Comparison of ENCODE assay signal across 19 cellular contexts in genomic region chr9:35771079-35771441, GRCh38. TPM values are rescaled to one million over a fixed set of nuclear protein-coding genes. Genes with fewer than 3 reads are reported as not detected.
DNase-seq lines count a peak whose midpoint lies in the region; ATAC-seq and TF ChIP-seq lines count a peak whose summit lies in the region.
"Had no signal": no experiment of that assay in that cellular context is flagged by ENCODE, and none has a peak within 500 bp of the region (broad histone marks: within the 10 kb centered on the region; RNA-seq: fewer than 3 reads in every experiment).

No MANE protein-coding gene starts in this region.

- 10% methylated on average over 4 of the region's 4 CpGs for WGBS in liver
- 24 to 39% methylated on average over 4 of the region's 4 CpGs for WGBS in testis, 2 donors

- H3K36me3 ChIP-seq in liver (ENCODE audit: control insufficient read depth in 4 of 4, insufficient read depth in 3 of 4, low read depth in 1 of 4, low read length in 3 of 4) (no peaks in the 10 kb centered on the region), testis (ENCODE audit: low read depth, missing control alignments) (no peaks in the 10 kb centered on the region)

- no peak overlapping the region for H3K4me3 ChIP-seq in liver (ENCODE audit: low read depth in 1 of 3, low read length in 3 of 3)
- H3K4me3 ChIP-seq in testis, result no peak overlapping the region
- H3K4me3 ChIP-seq: GM23248 had no signal

- intact Hi-C loops in testis (cut with DNase I; ENCODE audit: low total_unique reads), result no loop called here

- H3K9me3 ChIP-seq in liver (ENCODE audit: control insufficient read depth in 4 of 4, low read length in 3 of 4) (no peaks in the 10 kb centered on the region), testis (no peaks in the 10 kb centered on the region)

- H3K27ac ChIP-seq in liver (ENCODE audit: low read depth in 1 of 2, low read length in 2 of 2) (peak overlapping the region in 1 of 2 donors; percentile 8), testis (peak overlapping the region in 1 of 2 donors; percentile 37)
- H3K27ac ChIP-seq: GM23248, HL-60 had no signal

- TF ChIP-seq CTCF in liver (IDR thresholded peaks at IDR 0.05; ENCODE audit: low read depth, low read length, missing input control) (no peak), testis (IDR thresholded peaks at IDR 0.05) (no peak)

- H3K4me1 ChIP-seq in liver (ENCODE audit: control insufficient read depth in 4 of 4, insufficient read depth in 4 of 4, low read length in 3 of 4) (peaks cover 2 to 32% (median 23%) of the 10 kb centered on the region in 4 donors), testis (peaks cover 25% of the 10 kb centered on the region)

- H3K27me3 ChIP-seq in liver (ENCODE audit: control insufficient read depth in 4 of 4, insufficient read depth in 4 of 4, low read length in 3 of 4), result no peaks in the 10 kb centered on the region
- no peaks in the 10 kb centered on the region for H3K27me3 ChIP-seq in testis

- H3K9ac ChIP-seq in liver (ENCODE audit: low read depth in 1 of 2, low read length in 2 of 2), result peak overlapping the region in 1 of 2 donors; percentile 36
- H3K9ac ChIP-seq: GM23248 had no signal

- no peak for TF ChIP-seq RAD21 in liver (IDR thresholded peaks at IDR 0.05)

- ATAC-seq in HG03439 (IDR thresholded peaks at IDR 0.05; ENCODE audit: unreplicated experiment) (no peak), GM21576 (IDR thresholded peaks at IDR 0.05; ENCODE audit: unreplicated experiment) (no peak)
- ATAC-seq: activated CD8-positive, alpha-beta T cell treated with anti-CD3 and anti-CD28 coated beads, Interleukin-2, amount 10 ng/mL, durations not matched to agents 7 days and 5 days had no signal

- TF ChIP-seq POLR2A in testis (IDR thresholded peaks at IDR 0.05), result no peak

- DNase-seq in NCI-H2196 (lab: John Stamatoyannopoulos, UW; ENCODE audit: unreplicated experiment) (peak; percentile 12), cerebellar cortex (ENCODE audit: low spot score) (peak; percentile 97), testis (peak; percentile 60), NCI-H2171 treated with DMSO at 0.1 percent for 48 hours (lab: John Stamatoyannopoulos, UW) (no peak), NCI-H146 (lab: John Stamatoyannopoulos, UW) (no peak)
- DNase-seq: activated CD8-positive, alpha-beta T cell treated with anti-CD3 and anti-CD28 coated beads, Interleukin-2, amount 10 ng/mL, durations not matched to agents 7 days and 5 days; activated naive CD4-positive, alpha-beta T cell; CD4-positive, CD25-positive, alpha-beta regulatory T cell; midbrain; NCI-H524 treated with DMSO at 0.1 percent for 48 hours; stimulated activated CD4-positive, alpha-beta T cell treated with anti-CD3 and anti-CD28 coated beads, Interleukin-4, amount 100 ng/mL, for 4 hours; stimulated activated naive CD4-positive, alpha-beta T cell had no signal

TF ChIP-seq in liver, 16 proteins besides CTCF, POLR2A, EP300 and RAD21:
- no peak for TF ChIP-seq FOXA1 (IDR thresholded peaks at IDR 0.05)
- TF ChIP-seq SP1 (IDR thresholded peaks at IDR 0.05), result peak; percentile 34
- no peak for TF ChIP-seq RXRA (IDR thresholded peaks at IDR 0.05)
- no peak for TF ChIP-seq HNF4A (conservative IDR thresholded peaks at IDR 0.05)
- peak; percentile 31 for TF ChIP-seq NR2F2 (IDR thresholded peaks at IDR 0.05)
- no peak for TF ChIP-seq TAF1 (conservative IDR thresholded peaks at IDR 0.05)

RNA-seq across cellular contexts. Expression of gene MSMP, which starts 17.0 kb away (rescaled TPM):
- total RNA-seq in liver, result not detected
- not detected for polyA plus RNA-seq in liver
- 1 to 10 TPM in 1 of 2 donors, not detected in 1; 1.7 TPM for total RNA-seq in testis
- 1.9 TPM for polyA plus RNA-seq in testis (ENCODE audit: insufficient read depth, low read depth, low replicate concordance)
- total RNA-seq: CD4-positive, CD25-positive, alpha-beta regulatory T cell; fibroblast of lung; GM23248; progenitor cell of endocrine pancreas had no signal
- polyA plus RNA-seq: fibroblast of lung, GM23248 had no signal

RNA-seq across cellular contexts. Expression of gene NPR2, which starts 20.3 kb away (rescaled TPM):
- total RNA-seq in liver (10 to 100 TPM in 1 of 2 donors, 1 to 10 TPM in 1; 9.4 to 17.1 TPM), testis (10 to 100 TPM; 16.1 to 23.4 TPM)
- polyA plus RNA-seq in liver (10 to 100 TPM in 1 of 2 donors, 1 to 10 TPM in 1; 8.6 to 13.0 TPM), testis (ENCODE audit: insufficient read depth, low read depth, low replicate concordance) (18.5 TPM)

RNA-seq across cellular contexts. Expression of gene RGP1, which starts 22.0 kb away (rescaled TPM):
- total RNA-seq in liver (10 to 100 TPM in 1 of 2 donors, 1 to 10 TPM in 1; 5.1 to 10.7 TPM), testis (10 to 100 TPM; 21.1 to 21.4 TPM)
- polyA plus RNA-seq in liver (1 to 10 TPM; 2.6 to 6.6 TPM), testis (ENCODE audit: insufficient read depth, low read depth, low replicate concordance) (23.9 TPM)

RNA-seq across cellular contexts. Expression of gene GBA2, which starts 22.0 kb away (rescaled TPM):
- total RNA-seq in liver (10 to 100 TPM; 24.1 to 65.3 TPM), testis (10 to 100 TPM; 66.5 to 77.1 TPM)
- polyA plus RNA-seq in liver (10 to 100 TPM; 24.5 to 27.1 TPM), testis (ENCODE audit: insufficient read depth, low read depth, low replicate concordance) (51.3 TPM)

RNA-seq across cellular contexts. Expression of gene CREB3, which starts 38.6 kb away (rescaled TPM):
- 10 to 100 TPM in 1 of 2 donors, 1 to 10 TPM in 1; 9.2 to 21.3 TPM for total RNA-seq in liver
- 10 to 100 TPM; 14.9 to 21.4 TPM for polyA plus RNA-seq in liver
- total RNA-seq in testis, result 10 to 100 TPM; 51.2 to 63.1 TPM
- 85.0 TPM for polyA plus RNA-seq in testis (ENCODE audit: insufficient read depth, low read depth, low replicate concordance)

Comparison
In these comparisons a context has a peak if more than half of its experiments do, and no peak if none do; other contexts are left out.
1. DNase-seq: peak in NCI-H2196 (single experiment), cerebellar cortex (single experiment) and testis (single experiment); none in NCI-H2171 treated with DMSO at 0.1 percent for 48 hours (single experiment) and NCI-H146 (single experiment).